25 cellular contexts compared by ENCODE assay signal in genomic region chr6:25641940-25642666, GRCh38. TPM values are rescaled to one million over a fixed set of nuclear protein-coding genes. Genes with fewer than 3 reads are reported as not detected.
A peak's percentile ranks its signal among the peaks of the same experiment; 100 is the strongest.
DNase-seq lines count a peak whose midpoint lies in the region; ATAC-seq and TF ChIP-seq lines count a peak whose summit lies in the region.
"Had no signal": no experiment of that assay in that cellular context is flagged by ENCODE, and none has a peak within 500 bp of the region (broad histone marks: within the 10 kb centered on the region; RNA-seq: fewer than 3 reads in every experiment).

No MANE protein-coding gene starts in this region.

- ATAC-seq in right lobe of liver (peak; percentile 26 to 55 (median 33)), HG02623 (IDR thresholded peaks at IDR 0.05; ENCODE audit: unreplicated experiment) (no peak)
- ATAC-seq: GM12878, GM23338, PC-3, SK-N-SH treated with all-trans-retinoic acid at 6 μM for 48 hours had no signal

- TF ChIP-seq POLR2A in right lobe of liver (IDR thresholded peaks at IDR 0.05), result no peak

- no peaks in the 10 kb centered on the region for H3K9me3 ChIP-seq in right lobe of liver

- no peak overlapping the region for H3K27ac ChIP-seq in right lobe of liver
- H3K27ac ChIP-seq: KMS-11 had no signal

- TF ChIP-seq CTCF in epithelial cell of proximal tubule (conservative IDR thresholded peaks at IDR 0.05; ENCODE audit: low read depth, low read length) (no peak), right lobe of liver (IDR thresholded peaks at IDR 0.05) (no peak)

- DNase-seq in NCI-H526 (lab: John Stamatoyannopoulos, UW), result peak; percentile 5 to 17
- DNase-seq in NCI-H526 treated with DMSO at 0.1 percent for 48 hours (lab: John Stamatoyannopoulos, UW), result no peak
- peak; percentile 10 for DNase-seq in epithelial cell of proximal tubule (ENCODE audit: low read depth)
- no peak for DNase-seq in right lobe of liver
- DNase-seq in NCI-H446 treated with DMSO at 0.1 percent for 48 hours (lab: John Stamatoyannopoulos, UW), result no peak
- DNase-seq in posterior cingulate gyrus, result no peak
- DNase-seq in DMS79 treated with DMSO at 0.1 percent for 48 hours (lab: John Stamatoyannopoulos, UW), result no peak
- DNase-seq: 8988T; CD4-positive, CD25-positive, alpha-beta regulatory T cell; EL; GDM1; H9; NCI-H1092; NCI-H1417 treated with DMSO at 0.1 percent for 48 hours; NCI-H1694 treated with DMSO at 0.1 percent for 48 hours; NCI-H2081; NCI-H2227 treated with DMSO at 0.1 percent for 48 hours; NCI-H510A; NCI-H748 treated with DMSO at 0.1 percent for 48 hours; PC-3 had no signal

- no peak overlapping the region for H3K4me3 ChIP-seq in epithelial cell of proximal tubule (ENCODE audit: low read depth, low read length)
- no peak overlapping the region for H3K4me3 ChIP-seq in right lobe of liver
- H3K4me3 ChIP-seq: GM12878, GM23338 had no signal

- 40% methylated on average over 3 of the region's 3 CpGs for WGBS in right lobe of liver (ENCODE audit: insufficient coverage, low coverage, low lambda C conversion rate, missing lambda C conversion rate)

- intact Hi-C loops in right lobe of liver (cut with DNase I) (no loop called here), posterior cingulate gyrus (cut with DNase I) (no loop called here)

- no peaks in the 10 kb centered on the region for H3K27me3 ChIP-seq in right lobe of liver

- no peaks in the 10 kb centered on the region for H3K36me3 ChIP-seq in right lobe of liver

- H3K4me1 ChIP-seq in right lobe of liver, result peaks cover 0 to 7% (median 0%) of the 10 kb centered on the region in 4 donors

RNA-seq across cellular contexts. Expression of gene SCGN, which starts 9.9 kb away (rescaled TPM):
- not detected in 2 replicates for total RNA-seq in epithelial cell of proximal tubule
- total RNA-seq in right lobe of liver, result 1 to 10 TPM in 3 of 6 experiments, under 1 TPM in 3; 0.74 to 2.2 (median 0.99) TPM
- total RNA-seq: CD4-positive, CD25-positive, alpha-beta regulatory T cell; GM12878; GM23338; H9; PC-3 had no signal

Comparison
In these comparisons a context has a peak if more than half of its experiments do, and no peak if none do; other contexts are left out.
1. DNase-seq: peak in NCI-H526 (2 of 2) and epithelial cell of proximal tubule (single experiment); none in NCI-H526 treated with DMSO at 0.1 percent for 48 hours (single experiment), right lobe of liver (0 of 3), NCI-H446 treated with DMSO at 0.1 percent for 48 hours (single experiment), posterior cingulate gyrus (0 of 10) and DMS79 treated with DMSO at 0.1 percent for 48 hours (single experiment).